ENCODE assay signal across 21 cellular contexts in genomic region chr12:29662737-29663323, GRCh38.
A peak's percentile ranks its signal among the peaks of the same experiment; 100 is the strongest.
DNase-seq lines count a peak whose midpoint lies in the region; ATAC-seq and TF ChIP-seq lines count a peak whose summit lies in the region.
"Had no signal": no experiment of that assay in that cellular context is flagged by ENCODE, and none has a peak within 500 bp of the region (broad histone marks: within the 10 kb centered on the region; RNA-seq: fewer than 3 reads in every experiment).

No MANE protein-coding gene starts in this region.

- no peak for TF ChIP-seq POLR2A in erythroblast (IDR thresholded peaks at IDR 0.05; ENCODE audit: low read length)

- H3K4me3 ChIP-seq in GM23338 (no peak overlapping the region), astrocyte of the cerebellum (ENCODE audit: low read depth, low read length) (no peak overlapping the region), right atrium auricular region (no peak overlapping the region)
- H3K4me3 ChIP-seq: mucosa of descending colon had no signal

- H4K20me1 ChIP-seq in GM23338 (replicated peaks; ENCODE audit: insufficient read depth): no peaks in the 10 kb centered on the region

- H3K4me1 ChIP-seq in GM23338 (ENCODE audit: insufficient read depth) (peaks cover 12% of the 10 kb centered on the region), right atrium auricular region (peaks cover 0 to 22% of the 10 kb centered on the region in 2 donors)

- no peak overlapping the region for H3K4me2 ChIP-seq in GM23338

- H3K27me3 Mint-ChIP-seq in GM23338 (ENCODE audit: insufficient read depth, low read depth, poor library complexity): peaks cover 3% of the 10 kb centered on the region
- H3K27me3 Mint-ChIP-seq: activated CD4-positive, alpha-beta memory T cell treated with anti-CD3 and anti-CD28 coated beads, Interleukin-2, amount 10 ng/mL, durations not matched to agents 7 days and 5 days; activated naive CD8-positive, alpha-beta T cell treated with anti-CD3 and anti-CD28 coated beads, Interleukin-2, amount 50 U/mL, for 24 hours; CD4-positive, alpha-beta memory T cell; dendritic cell treated with granulocyte-macrophage colony-stimulating factor and Interleukin-4, amounts not matched to agents 40 ng/mL and 50 ng/mL, for 4 days; IgD-negative memory B cell had no signal

- H3K27me3 ChIP-seq in GM23338 (ENCODE audit: insufficient read depth) (no peaks in the 10 kb centered on the region), right atrium auricular region (no peaks in the 10 kb centered on the region)
- H3K27me3 ChIP-seq: neutrophil had no signal

- peak overlapping the region; percentile 66 for H3K27ac Mint-ChIP-seq in GM23338
- H3K27ac Mint-ChIP-seq: activated CD4-positive, alpha-beta memory T cell treated with anti-CD3 and anti-CD28 coated beads, Interleukin-2, amount 10 ng/mL, durations not matched to agents 7 days and 5 days; activated naive CD8-positive, alpha-beta T cell treated with anti-CD3 and anti-CD28 coated beads, Interleukin-2, amount 50 U/mL, for 24 hours; CD4-positive, alpha-beta memory T cell; dendritic cell treated with granulocyte-macrophage colony-stimulating factor and Interleukin-4, amounts not matched to agents 40 ng/mL and 50 ng/mL, for 4 days; IgD-negative memory B cell had no signal

- H3K9me3 ChIP-seq in right atrium auricular region: no peaks in the 10 kb centered on the region
- H3K9me3 ChIP-seq: mucosa of descending colon, neutrophil had no signal

- DNase-seq in GM23338 (ENCODE audit: low spot score) (no peak), astrocyte of the cerebellum (ENCODE audit: low read depth) (peak; percentile 6), right atrium auricular region (ENCODE audit: low spot score) (no peak), sciatic nerve (ENCODE audit: low spot score) (no peak), head of caudate nucleus (no peak), erythroblast (lab: John Stamatoyannopoulos, UW) (no peak)
- DNase-seq: activated CD4-positive, alpha-beta memory T cell treated with anti-CD3 and anti-CD28 coated beads, Interleukin-2, amount 10 ng/mL, durations not matched to agents 7 days and 5 days; activated effector memory CD4-positive, alpha-beta T cell treated with anti-CD3 and anti-CD28 coated beads, Interleukin-2, amount 50 U/mL, for 16 hours; activated naive CD8-positive, alpha-beta T cell treated with anti-CD3 and anti-CD28 coated beads, Interleukin-2, amount 50 U/mL, for 24 hours; activated T-cell treated with anti-CD3 and anti-CD28 coated beads for 4 hours; CD4-positive, alpha-beta memory T cell; mucosa of descending colon; NCI-H1436 treated with DMSO at 0.1 percent for 48 hours; NCI-H2171; stimulated activated CD4-positive, alpha-beta T cell treated with anti-CD3 and anti-CD28 coated beads, Interleukin-12 subunit alpha, Interleukin-12 subunit beta, amount 100 ng/mL, for 4 hours; T-helper 9 cell had no signal

- H3K27ac ChIP-seq in GM23338 (ENCODE audit: low read depth) (0 out of 2 replicates have a peak overlapping the region, but pooled peaks have one; percentile 0), right atrium auricular region (peak overlapping the region; percentile 20 to 24)
- H3K27ac ChIP-seq: neutrophil had no signal

- ATAC-seq in GM23338 (0 out of 3 replicates have a peak, but pooled peaks have one; percentile 32), sciatic nerve (peak; percentile 71), GM18519 (IDR thresholded peaks at IDR 0.05; ENCODE audit: low FRiP score, unreplicated experiment) (no peak)
- ATAC-seq: activated CD4-positive, CD25-positive, alpha-beta regulatory T cell treated with anti-CD3 and anti-CD28 coated beads, Interleukin-2, amount 50 U/mL, for 24 hours; activated naive CD8-positive, alpha-beta T cell treated with anti-CD3 and anti-CD28 coated beads, Interleukin-2, amount 50 U/mL, for 24 hours; mucosa of descending colon had no signal

- peaks cover 8% of the 10 kb centered on the region; the same call in 1 of the 3 replicates for H3K36me3 Mint-ChIP-seq in GM23338 (ENCODE audit: low read depth)
- H3K36me3 Mint-ChIP-seq: CD4-positive, alpha-beta memory T cell; IgD-negative memory B cell had no signal

- H3K9me3 Mint-ChIP-seq in GM23338: no peaks in the 10 kb centered on the region; the same call in 2 of the 3 replicates
- H3K9me3 Mint-ChIP-seq: activated CD4-positive, alpha-beta memory T cell treated with anti-CD3 and anti-CD28 coated beads, Interleukin-2, amount 10 ng/mL, durations not matched to agents 7 days and 5 days; CD4-positive, alpha-beta memory T cell; dendritic cell treated with granulocyte-macrophage colony-stimulating factor and Interleukin-4, amounts not matched to agents 40 ng/mL and 50 ng/mL, for 4 days had no signal

- intact Hi-C loops in sciatic nerve (cut with DNase I): no loop called here
- intact Hi-C loops in head of caudate nucleus (cut with DNase I): no loop called here

- H3K79me2 ChIP-seq in GM23338 (replicated peaks; ENCODE audit: insufficient read depth): no peaks in the 10 kb centered on the region

- no peak overlapping the region for H2AFZ ChIP-seq in GM23338

- no peaks in the 10 kb centered on the region for H3K36me3 ChIP-seq in GM23338 (ENCODE audit: insufficient read depth)
- H3K36me3 ChIP-seq in right atrium auricular region: no peaks in the 10 kb centered on the region
- H3K36me3 ChIP-seq: neutrophil had no signal

- in situ Hi-C loops in astrocyte of the cerebellum (cut with HindIII; ENCODE audit: low sequenced_read_pairs): no loop called here

- peaks cover 30% of the 10 kb centered on the region for H3K4me1 Mint-ChIP-seq in GM23338
- H3K4me1 Mint-ChIP-seq: activated CD4-positive, alpha-beta memory T cell treated with anti-CD3 and anti-CD28 coated beads, Interleukin-2, amount 10 ng/mL, durations not matched to agents 7 days and 5 days; activated naive CD8-positive, alpha-beta T cell treated with anti-CD3 and anti-CD28 coated beads, Interleukin-2, amount 50 U/mL, for 24 hours; CD4-positive, alpha-beta memory T cell had no signal

- no peak for TF ChIP-seq CTCF in GM23338 (conservative IDR thresholded peaks at IDR 0.05; ENCODE audit: low read depth in 2 of 2)
- TF ChIP-seq CTCF in astrocyte of the cerebellum (IDR thresholded peaks at IDR 0.05; ENCODE audit: low read depth, low read length, missing control alignments): no peak
- TF ChIP-seq CTCF in right atrium auricular region (IDR thresholded peaks at IDR 0.05): no peak

- H3F3A ChIP-seq in GM23338 (replicated peaks; ENCODE audit: low read depth): no peaks in the 10 kb centered on the region

- H3K9me2 ChIP-seq in GM23338 (ENCODE audit: insufficient read depth): peaks cover 5% of the 10 kb centered on the region

- no peak overlapping the region for H3K4me3 Mint-ChIP-seq in GM23338
- H3K4me3 Mint-ChIP-seq: activated CD4-positive, alpha-beta memory T cell treated with anti-CD3 and anti-CD28 coated beads, Interleukin-2, amount 10 ng/mL, durations not matched to agents 7 days and 5 days; activated naive CD8-positive, alpha-beta T cell treated with anti-CD3 and anti-CD28 coated beads, Interleukin-2, amount 50 U/mL, for 24 hours; CD4-positive, alpha-beta memory T cell; dendritic cell treated with granulocyte-macrophage colony-stimulating factor and Interleukin-4, amounts not matched to agents 40 ng/mL and 50 ng/mL, for 4 days; IgD-negative memory B cell had no signal

TF ChIP-seq in GM23338, 12 proteins besides CTCF, POLR2A, EP300 and RAD21 (continues in another document):
- TF ChIP-seq ZNF331 (CRISPR knock-in tag; IDR thresholded peaks at IDR 0.05; ENCODE audit: low read depth) (no peak), POLR2AphosphoS5 (IDR thresholded peaks at IDR 0.05; ENCODE audit: low read depth) (no peak)
